7 cellular contexts compared by ENCODE assay signal in genomic region chr9:113875917-113876805, GRCh38. TPM values are rescaled to one million over a fixed set of nuclear protein-coding genes. Genes with fewer than 3 reads are reported as not detected.
A peak's percentile ranks its signal among the peaks of the same experiment; 100 is the strongest.
DNase-seq lines count a peak whose midpoint lies in the region; ATAC-seq and TF ChIP-seq lines count a peak whose summit lies in the region.

ZNF618 (plus strand) TSS chr9:113876309; CDS start chr9:113876381, 72 bp downstream.

- peak within 1 kb of the TSS; percentile 85 to 94 (median 86) for H3K4me3 Mint-ChIP-seq in T-cell

- H3K36me3 ChIP-seq in suprapubic skin: no peaks in the 10 kb centered on the region

- no peaks in the 10 kb centered on the region for H3K9me3 Mint-ChIP-seq in T-cell

- ATAC-seq in HG02642 (IDR thresholded peaks at IDR 0.05; ENCODE audit: poor library complexity, unreplicated experiment): peak; percentile 53
- peak; percentile 65 to 82 (median 74) for ATAC-seq in T-cell (replicated peaks in 1 of 4)

- no peak for TF ChIP-seq EP300 in suprapubic skin (IDR thresholded peaks at IDR 0.05)

- POLR2A ChIA-PET in T-cell (lab: Charles Lee): no interaction called here

- H3K4me3 ChIP-seq in lower leg skin (ENCODE audit: low read depth, poor library complexity, severe bottlenecking) (peak within 1 kb of the TSS; percentile 88), suprapubic skin (peak within 1 kb of the TSS; percentile 85)

- intact Hi-C loops in lower leg skin (cut with DNase I; ENCODE audit: low total_unique reads): no loop called here

- no peaks in the 10 kb centered on the region for H3K36me3 Mint-ChIP-seq in T-cell

- WGBS in lower leg skin, 2 donors: 1 to 2% methylated on average over 18 to 94 of the region's 117 CpGs
- 3% methylated on average over 28 of the region's 117 CpGs for WGBS in suprapubic skin

- H3K4me1 Mint-ChIP-seq in T-cell: peaks cover 4 to 5% (median 5%) of the 10 kb centered on the region in 3 donors

- H3K9me3 ChIP-seq in suprapubic skin: no peaks in the 10 kb centered on the region

- CTCF ChIA-PET in T-cell (lab: Charles Lee): no interaction called here

- H3K27me3 Mint-ChIP-seq in T-cell: peaks cover 0 to 24% of the 10 kb centered on the region in 2 donors

- H3K27me3 ChIP-seq in suprapubic skin: no peaks in the 10 kb centered on the region

- TF ChIP-seq CTCF in lower leg skin (IDR thresholded peaks at IDR 0.05): no peak
- TF ChIP-seq CTCF in suprapubic skin (IDR thresholded peaks at IDR 0.05): no peak

- DNase-seq in GM03348 (ENCODE audit: low spot score) (peak; percentile 89), T-cell (peak in 14 of 34 experiments; percentile 1 to 22 (median 12)), ecto neural progenitor cell (ENCODE audit: low spot score) (peak; percentile 67), lower leg skin (ENCODE audit: low spot score in 2 of 2) (no peak), suprapubic skin (ENCODE audit: low spot score in 2 of 2) (no peak), T-helper 9 cell (no peak)

- H3K4me1 ChIP-seq in suprapubic skin: peaks cover 18% of the 10 kb centered on the region

- TF ChIP-seq POLR2A in lower leg skin (IDR thresholded peaks at IDR 0.05): no peak
- TF ChIP-seq POLR2A in suprapubic skin (IDR thresholded peaks at IDR 0.05): no peak

- peak within 1 kb of the TSS in 1 of 2 donors; percentile 53 for H3K27ac Mint-ChIP-seq in T-cell

- peak within 1 kb of the TSS; percentile 71 for H3K27ac ChIP-seq in suprapubic skin

RNA-seq across cellular contexts. Expression of gene ZNF618, which starts in this region (rescaled TPM):
- total RNA-seq in T-cell (1 to 10 TPM in 3 of 5 donors, under 1 TPM in 2; 0.73 to 3.0 (median 1.4) TPM), lower leg skin (1 to 10 TPM; 1.1 to 4.1 (median 2.5) TPM), suprapubic skin (1 to 10 TPM; 2.9 to 5.8 (median 4.2) TPM)

Comparison
In these comparisons a context has a peak if more than half of its experiments do, and no peak if none do; other contexts are left out.
1. DNase-seq: peak in GM03348 (single experiment) and ecto neural progenitor cell (single experiment); none in lower leg skin (0 of 2), suprapubic skin (0 of 2) and T-helper 9 cell (single experiment).